ENCODE assay signal across 15 cellular contexts in the genomic region with DNA sequence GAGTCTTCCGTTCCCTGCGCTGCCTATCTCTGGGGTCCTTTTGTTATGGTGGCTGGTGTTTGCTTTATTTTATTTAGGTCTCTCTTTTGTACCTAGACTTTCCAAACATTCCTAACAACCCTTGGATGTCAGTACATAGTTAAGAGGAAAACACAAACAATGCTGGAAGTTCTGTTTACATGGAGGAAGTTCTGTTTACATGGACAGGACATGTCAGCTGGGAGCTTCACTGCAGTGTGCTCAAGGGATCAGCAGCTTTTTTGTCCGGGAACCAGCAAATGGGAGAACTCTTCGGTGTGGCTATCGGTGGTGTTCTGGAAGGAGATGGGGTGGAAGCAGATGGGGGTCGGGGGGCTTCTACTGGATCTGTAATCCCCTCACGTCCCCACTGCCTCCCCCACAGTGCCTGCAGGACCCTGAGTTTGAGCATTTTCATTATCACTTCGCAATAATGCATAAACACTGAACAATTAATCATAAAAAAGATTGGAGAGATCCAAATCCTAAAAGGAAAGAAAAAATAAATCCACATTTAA. TPM values are rescaled to one million over a fixed set of nuclear protein-coding genes. Genes with fewer than 3 reads are reported as not detected.
DNase-seq lines count a peak whose midpoint lies in the region; ATAC-seq and TF ChIP-seq lines count a peak whose summit lies in the region.
"Had no signal": no experiment of that assay in that cellular context is flagged by ENCODE, and none has a peak within 500 bp of the region (broad histone marks: within the 10 kb centered on the region; RNA-seq: fewer than 3 reads in every experiment).

No MANE protein-coding gene starts in this region.

- no peak overlapping the region for H3K4me2 ChIP-seq in mammary epithelial cell (ENCODE audit: insufficient read depth, low read depth, low read length)

- no peaks in the 10 kb centered on the region for H4K20me1 ChIP-seq in mammary epithelial cell (ENCODE audit: insufficient read depth, low read length)

- H3K4me3 Mint-ChIP-seq in MCF 10A (ENCODE audit: unreplicated experiment): no peak overlapping the region
- peak overlapping the region in 2 of 3 experiments; percentile 46 to 51 for H3K4me3 Mint-ChIP-seq in nephron
- H3K4me3 Mint-ChIP-seq: activated CD4-positive, alpha-beta T cell treated with anti-CD3 and anti-CD28 coated beads for 36 hours had no signal

- in situ Hi-C loops in mammary epithelial cell (cut with MboI; ENCODE audit: low sequenced_read_pairs in 2 of 2): no loop called here

- no peaks in the 10 kb centered on the region for H3K27me3 Mint-ChIP-seq in MCF 10A (ENCODE audit: insufficient read depth, unreplicated experiment)
- no peaks in the 10 kb centered on the region for H3K27me3 Mint-ChIP-seq in nephron (ENCODE audit: low read depth)

- no TSS peak for BruUV-seq in MCF 10A (replicated peaks; lab: Mats Ljungman, UMichigan)
- no TSS peak for BruUV-seq in mammary epithelial cell (replicated peaks; lab: Mats Ljungman, UMichigan)

- H3K27ac ChIP-seq in mammary epithelial cell (ENCODE audit: insufficient read depth, low read depth, low read length) (no peak overlapping the region), upper lobe of right lung (peak overlapping the region; percentile 97)

- no peaks in the 10 kb centered on the region for H3K36me3 ChIP-seq in mammary epithelial cell (ENCODE audit: insufficient read depth, low read length)
- H3K36me3 ChIP-seq in endocrine pancreas (ENCODE audit: control insufficient read depth, insufficient read depth, low read length): no peaks in the 10 kb centered on the region
- peaks cover 7% of the 10 kb centered on the region for H3K36me3 ChIP-seq in upper lobe of right lung

- H3K27ac Mint-ChIP-seq in MCF 10A (ENCODE audit: low read depth, unreplicated experiment): peak overlapping the region; percentile 88
- H3K27ac Mint-ChIP-seq in nephron: peak overlapping the region in 1 of 3 experiments; percentile 1
- H3K27ac Mint-ChIP-seq: activated CD4-positive, alpha-beta T cell treated with anti-CD3 and anti-CD28 coated beads for 36 hours; activated T-helper 2 cell treated with anti-CD3 and anti-CD28 coated beads, Interferon-gamma antibody, Interleukin-2, Interleukin-4, amounts not matched to agents 10 μg/mL and 5 μg/mL and 100 μg/mL, durations not matched to agents 14 hours and 24 hours and 36 hours had no signal

- peaks cover 18% of the 10 kb centered on the region for H3K79me2 ChIP-seq in mammary epithelial cell (ENCODE audit: insufficient read depth, low read length)

- H3K4me3 ChIP-seq in mammary epithelial cell (replicated peaks in 1 of 3; ENCODE audit: insufficient read depth in 1 of 3, low read depth in 2 of 3, low read length in 3 of 3): no peak overlapping the region
- peak overlapping the region; percentile 23 for H3K4me3 ChIP-seq in endocrine pancreas (ENCODE audit: control insufficient read depth, insufficient read depth, low read length)
- H3K4me3 ChIP-seq in upper lobe of right lung: peak overlapping the region; percentile 74

- H3K27me3 ChIP-seq in mammary epithelial cell (ENCODE audit: insufficient read depth, low read length): no peaks in the 10 kb centered on the region
- no peaks in the 10 kb centered on the region for H3K27me3 ChIP-seq in endocrine pancreas (ENCODE audit: control insufficient read depth, insufficient read depth, low read length)
- H3K27me3 ChIP-seq in upper lobe of right lung: no peaks in the 10 kb centered on the region

- TF ChIP-seq CTCF in MCF 10A (IDR thresholded peaks at IDR 0.05; ENCODE audit: unreplicated experiment): no peak
- TF ChIP-seq CTCF in mammary epithelial cell (conservative IDR thresholded peaks at IDR 0.05 in 1 of 2, IDR thresholded peaks at IDR 0.05 in 1 of 2; ENCODE audit: extremely low read depth in 1 of 2, insufficient read depth in 1 of 2, low read depth in 1 of 2, low read length in 2 of 2): no peak
- TF ChIP-seq CTCF in nephron (IDR thresholded peaks at IDR 0.05; ENCODE audit: unreplicated experiment in 3 of 3): no peak
- TF ChIP-seq CTCF in upper lobe of right lung (IDR thresholded peaks at IDR 0.05): no peak

- no peak overlapping the region for H2AFZ ChIP-seq in mammary epithelial cell (ENCODE audit: low read depth, low read length)

- no peak for ATAC-seq in upper lobe of right lung
- no peak for ATAC-seq in HG02938 (IDR thresholded peaks at IDR 0.05; ENCODE audit: unreplicated experiment)
- ATAC-seq: activated CD4-positive, alpha-beta T cell treated with anti-CD3 and anti-CD28 coated beads for 36 hours had no signal

- 87% methylated on average over 8 of the region's 8 CpGs for WGBS in mammary epithelial cell (ENCODE audit: low coverage, missing lambda C conversion rate)

- peaks cover 6% of the 10 kb centered on the region for H3K4me1 Mint-ChIP-seq in MCF 10A (ENCODE audit: insufficient read depth, unreplicated experiment)
- peaks cover 36% of the 10 kb centered on the region for H3K4me1 Mint-ChIP-seq in nephron

- DNase-seq in MCF 10A (ENCODE audit: unreplicated experiment): no peak
- no peak for DNase-seq in mammary epithelial cell
- no peak for DNase-seq in upper lobe of right lung
- DNase-seq in NCI-H2029 treated with DMSO at 0.1 percent for 48 hours (lab: John Stamatoyannopoulos, UW): no peak
- no peak for DNase-seq in activated CD4-positive, alpha-beta T cell treated with anti-CD3 and anti-CD28 coated beads, Interleukin-2, amount 50 U/mL, for 1 hour
- DNase-seq: activated CD4-positive, alpha-beta T cell treated with anti-CD3 and anti-CD28 coated beads for 36 hours; effector CD8-positive, alpha-beta T cell; islet precursor cell; NCI-H187; NCI-H524; stimulated activated CD4-positive, alpha-beta T cell treated with anti-CD3 and anti-CD28 coated beads, Interleukin-4, amount 100 ng/mL, for 24 hours had no signal

- intact Hi-C loops in MCF 10A (cut with micrococcal nuclease) (no loop called here), mammary epithelial cell (cut with micrococcal nuclease) (no loop called here), upper lobe of right lung (cut with DNase I) (no loop called here)

- H3K9me3 ChIP-seq in mammary epithelial cell (replicated peaks; ENCODE audit: insufficient read depth, low read length): no peaks in the 10 kb centered on the region
- H3K9me3 ChIP-seq in endocrine pancreas (ENCODE audit: control insufficient read depth, low read length): no peaks in the 10 kb centered on the region
- H3K9me3 ChIP-seq in upper lobe of right lung: no peaks in the 10 kb centered on the region

- dilution Hi-C loops in mammary epithelial cell (cut with HindIII; ENCODE audit: low sequenced_read_pairs): no loop called here

- H3K9ac ChIP-seq in mammary epithelial cell (ENCODE audit: insufficient read depth, low read length): no peak overlapping the region
- no peak overlapping the region for H3K9ac ChIP-seq in endocrine pancreas (ENCODE audit: control insufficient read depth, insufficient read depth, low read length)

- H3K4me1 ChIP-seq in mammary epithelial cell (ENCODE audit: insufficient read depth, low read length) (peaks cover 7% of the 10 kb centered on the region), endocrine pancreas (ENCODE audit: control insufficient read depth, insufficient read depth, low read length) (peaks cover 10% of the 10 kb centered on the region), upper lobe of right lung (peaks cover 8% of the 10 kb centered on the region)

- CTCF ChIA-PET in MCF 10A (lab: Yijun Ruan, JAX): interaction anchor here (0.6 kb wide), 1 partner anchor 11 kb away, joined by 3 read pairs; no protein-coding TSS in a partner anchor
- CTCF ChIA-PET in mammary epithelial cell (lab: Charles Lee; ENCODE audit: low non-redundant PET): no interaction called here

- POLR2A ChIA-PET in MCF 10A (lab: Yijun Ruan, JAX): interaction anchor here (1.1 kb wide), 1 partner anchor 202 kb away, joined by 4 read pairs; no protein-coding TSS in a partner anchor

- H3K9me3 Mint-ChIP-seq in MCF 10A (ENCODE audit: unreplicated experiment): no peaks in the 10 kb centered on the region
- no peaks in the 10 kb centered on the region for H3K9me3 Mint-ChIP-seq in nephron
- H3K9me3 Mint-ChIP-seq: activated T-helper 2 cell treated with anti-CD3 and anti-CD28 coated beads, Interferon-gamma antibody, Interleukin-2, Interleukin-4, amounts not matched to agents 10 μg/mL and 5 μg/mL and 100 μg/mL, durations not matched to agents 14 hours and 24 hours and 36 hours had no signal

- H3K36me3 Mint-ChIP-seq in MCF 10A (ENCODE audit: insufficient read depth, unreplicated experiment) (peaks cover 11% of the 10 kb centered on the region), nephron (ENCODE audit: low read depth) (no peaks in the 10 kb centered on the region)

RNA-seq across cellular contexts. Expression of gene SERPINB6, which starts 2.7 kb away (rescaled TPM):
- 68.5 and 75.6 TPM in 2 replicates for total RNA-seq in MCF 10A (2022)
- 10 to 100 TPM; 70.0 to 93.3 TPM for total RNA-seq in mammary epithelial cell
- 82.5 TPM for polyA plus RNA-seq in mammary epithelial cell
- polyA minus RNA-seq in mammary epithelial cell: 123 TPM
- total RNA-seq in upper lobe of right lung: 157 TPM

RNA-seq across cellular contexts. Expression of gene NQO2, which starts 31.0 kb away (rescaled TPM):
- total RNA-seq in MCF 10A (2022) (18.6 and 20.0 TPM in 2 replicates), mammary epithelial cell (10 to 100 TPM; 17.0 to 20.3 TPM), upper lobe of right lung (20.6 TPM)
- 25.1 TPM for polyA plus RNA-seq in mammary epithelial cell
- 31.0 TPM for polyA minus RNA-seq in mammary epithelial cell

Comparison
In these comparisons a context has a peak if more than half of its experiments do, and no peak if none do; other contexts are left out.
1. H3K4me3 ChIP-seq: peak in endocrine pancreas (single experiment) and upper lobe of right lung (single experiment); none in mammary epithelial cell (0 of 3).